ENCODE assay signal across 9 cellular contexts in the genomic region with DNA sequence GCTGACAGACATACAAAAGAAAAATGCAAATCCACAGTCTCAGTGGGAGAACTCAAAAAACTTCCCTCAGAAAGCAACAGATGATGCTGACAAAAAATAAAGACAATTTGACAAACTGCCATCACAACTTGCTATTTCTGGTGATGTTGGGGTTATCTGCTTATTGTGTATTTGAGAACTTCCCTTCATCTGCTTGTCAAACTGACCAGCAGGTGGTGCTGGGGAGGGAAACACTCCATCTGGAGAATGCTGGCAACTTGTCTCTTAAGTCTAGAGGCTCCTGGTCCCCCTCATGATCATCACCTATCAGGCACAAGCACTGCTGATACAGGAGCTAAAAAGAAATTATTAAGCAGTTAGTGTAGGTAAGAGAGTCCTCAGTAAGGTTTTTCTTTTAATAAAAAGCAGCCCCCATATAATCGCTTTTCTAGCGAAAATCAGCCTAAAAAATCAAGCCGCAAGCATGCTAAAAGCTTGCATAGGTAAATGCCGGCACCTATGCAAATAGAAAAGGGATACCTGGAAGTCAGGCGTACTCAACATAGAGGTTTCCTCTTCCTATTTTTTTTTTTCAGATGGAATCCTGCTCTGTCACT. TPM values are rescaled to one million over a fixed set of nuclear protein-coding genes. Genes with fewer than 3 reads are reported as not detected.
DNase-seq lines count a peak whose midpoint lies in the region; ATAC-seq and TF ChIP-seq lines count a peak whose summit lies in the region.
"Had no signal": no experiment of that assay in that cellular context is flagged by ENCODE, and none has a peak within 500 bp of the region (broad histone marks: within the 10 kb centered on the region; RNA-seq: fewer than 3 reads in every experiment).

No MANE protein-coding gene starts in this region.

- POLR2A ChIA-PET in A673 (lab: Charles Lee; ENCODE audit: low non-redundant PET), result no interaction called here

- DNase-seq in A673 (ENCODE audit: low spot score), result peak; percentile 78
- peak; percentile 55 to 65 for DNase-seq in Kasumi-1 (lab: John Stamatoyannopoulos, UW)
- peak; percentile 67 to 77 for DNase-seq in cardiac fibroblast (ENCODE audit: low read depth in 2 of 2)
- peak; percentile 33 to 42 for DNase-seq in stimulated activated CD8-positive, alpha-beta memory T cell treated with anti-CD3 and anti-CD28 coated beads, Interleukin-2, amount 100 ng/mL, for 1 hour (ENCODE audit: low read depth in 2 of 2)

- H3K4me3 ChIP-seq in A673 (ENCODE audit: low read depth, low read length, poor library complexity, severe bottlenecking) (no peak overlapping the region), cardiac fibroblast (replicated peaks in 1 of 2; ENCODE audit: low read depth in 2 of 2, low read length in 2 of 2) (no peak overlapping the region), liver (ENCODE audit: low read depth in 1 of 3, low read length in 3 of 3) (no peak overlapping the region)

- intact Hi-C loops in A673 (cut with micrococcal nuclease; ENCODE audit: unreplicated experiment), result loop anchor here (1.0 to 2.0 kb wide), 2 partner anchors 39 to 62 kb away; no protein-coding TSS in a partner anchor

- BruUV-seq in A673 (replicated peaks; lab: Mats Ljungman, UMichigan), result no TSS peak

- WGBS in liver, result 87% methylated on average over 5 of the region's 5 CpGs

- H3K4me1 ChIP-seq in A673 (ENCODE audit: insufficient read depth, low read length, poor library complexity, severe bottlenecking) (no peaks in the 10 kb centered on the region), liver (ENCODE audit: control insufficient read depth in 4 of 4, insufficient read depth in 4 of 4, low read length in 3 of 4) (peaks cover 0 to 6% (median under 1%) of the 10 kb centered on the region in 4 donors)

- H3K9me3 ChIP-seq in A673 (ENCODE audit: low read depth, low read length, poor library complexity, severe bottlenecking) (no peaks in the 10 kb centered on the region), liver (ENCODE audit: control insufficient read depth in 4 of 4, low read length in 3 of 4) (no peaks in the 10 kb centered on the region)

- ATAC-seq in GM18502 (IDR thresholded peaks at IDR 0.05; ENCODE audit: poor library complexity, unreplicated experiment), result peak; percentile 49
- no peak for ATAC-seq in GM21515 (IDR thresholded peaks at IDR 0.05; ENCODE audit: unreplicated experiment)

- TF ChIP-seq CTCF in A673 (conservative IDR thresholded peaks at IDR 0.05; ENCODE audit: low read depth, low read length), result peak; percentile 72
- TF ChIP-seq CTCF in VCaP (conservative IDR thresholded peaks at IDR 0.05), result peak; percentile 70
- peak; percentile 74 for TF ChIP-seq CTCF in cardiac fibroblast (IDR thresholded peaks at IDR 0.05; ENCODE audit: low read depth, low read length)
- peak; percentile 65 for TF ChIP-seq CTCF in liver (IDR thresholded peaks at IDR 0.05; ENCODE audit: low read depth, low read length, missing input control)

- CTCF ChIA-PET in A673 (lab: Charles Lee), result interaction anchor here (1.0 to 1.4 kb wide), 3 partner anchors 39 to 61 kb away, joined by 3 to 14 read pairs (median 4); no protein-coding TSS in a partner anchor

- TF ChIP-seq RAD21 in liver (IDR thresholded peaks at IDR 0.05), result peak; percentile 66 to 78

- no peak overlapping the region for H3K27ac ChIP-seq in A673 (ENCODE audit: low read depth, low read length, poor library complexity, severe bottlenecking)
- no peak overlapping the region; the same call in 1 of the 2 replicates for H3K27ac ChIP-seq in VCaP
- no peak overlapping the region for H3K27ac ChIP-seq in liver (ENCODE audit: low read depth in 1 of 2, low read length in 2 of 2)

- no peak overlapping the region for H3K9ac ChIP-seq in liver (ENCODE audit: low read depth in 1 of 2, low read length in 2 of 2)

- H3K36me3 ChIP-seq in A673 (ENCODE audit: insufficient read depth, low read length, poor library complexity, severe bottlenecking) (no peaks in the 10 kb centered on the region), liver (ENCODE audit: control insufficient read depth in 4 of 4, insufficient read depth in 3 of 4, low read depth in 1 of 4, low read length in 3 of 4) (no peaks in the 10 kb centered on the region)

- peaks cover 24% of the 10 kb centered on the region for H3K27me3 ChIP-seq in A673 (replicated peaks; ENCODE audit: insufficient read depth, low read depth, low read length, poor library complexity)
- no peaks in the 10 kb centered on the region for H3K27me3 ChIP-seq in liver (ENCODE audit: control insufficient read depth in 4 of 4, insufficient read depth in 4 of 4, low read length in 3 of 4)

TF ChIP-seq in liver, 16 proteins besides CTCF, POLR2A, EP300 and RAD21:
- TF ChIP-seq YY1 (IDR thresholded peaks at IDR 0.05), result no peak
- TF ChIP-seq JUND (IDR thresholded peaks at IDR 0.05), result no peak
TF ChIP-seq in liver: peak in this region for 0.

RNA-seq across cellular contexts. Expression of gene FAM111B, which starts 9.8 kb away (rescaled TPM):
- total RNA-seq in A673 (2021) (41.5 and 50.1 TPM in 2 replicates), liver (1 to 10 TPM in 1 of 2 donors, under 1 TPM in 1; 0.08 to 2.6 TPM)
- 1 to 10 TPM in 1 of 2 donors, under 1 TPM in 1; 0.32 to 2.4 TPM for polyA plus RNA-seq in liver

RNA-seq across cellular contexts. Expression of gene GLYATL1B, which starts 11.1 kb away (rescaled TPM):
- total RNA-seq in A673 (2021) (not detected in 2 replicates), liver (not detected)
- polyA plus RNA-seq in liver, result not detected
- polyA plus RNA-seq: neural cell had no signal

RNA-seq across cellular contexts. Expression of gene FAM111A, which starts 45.4 kb away (rescaled TPM):
- total RNA-seq in A673 (2021) (47.7 and 54.8 TPM in 2 replicates), liver (10 to 100 TPM; 20.9 to 27.0 TPM)
- 1 to 10 TPM; 5.9 to 7.6 TPM for polyA plus RNA-seq in liver

Comparison
In these comparisons a context has a peak if more than half of its experiments do, and no peak if none do; other contexts are left out.
1. RNA of gene FAM111B, which starts 9.8 kb away (total RNA-seq): 41.5 to 50.1 TPM in A673; 0.08 to 2.6 TPM in liver; every median in the first group is over 10 times any median in the second.
2. Peak in every context shown above with its lines, with median percentiles within 50 percentile points of each other: DNase-seq and CTCF ChIP-seq.